Comparison of ENCODE assay signal across 18 cellular contexts in the genomic region with DNA sequence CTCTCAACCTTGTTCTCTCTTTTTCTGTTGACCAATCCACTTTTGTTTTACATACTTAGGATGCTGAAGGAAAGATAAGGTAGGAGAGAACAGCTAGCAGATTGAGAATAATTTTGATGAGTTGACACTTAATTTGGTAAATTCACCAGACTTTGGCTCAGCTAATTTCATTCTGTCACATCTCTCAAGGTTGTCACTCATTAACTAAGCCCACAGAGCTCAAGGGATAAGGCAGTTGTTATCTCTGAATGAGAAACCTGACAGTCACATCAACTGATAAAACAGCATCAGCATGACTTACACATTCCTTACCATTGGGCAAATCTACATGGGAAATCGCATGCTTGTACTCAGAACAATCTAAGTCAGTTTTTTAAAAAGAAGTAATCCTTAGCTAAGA.
A peak's percentile ranks its signal among the peaks of the same experiment; 100 is the strongest.
DNase-seq lines count a peak whose midpoint lies in the region; ATAC-seq, FAIRE-seq and TF ChIP-seq lines count a peak whose summit lies in the region.
"Had no signal": no experiment of that assay in that cellular context is flagged by ENCODE, and none has a peak within 500 bp of the region (broad histone marks: within the 10 kb centered on the region; RNA-seq: fewer than 3 reads in every experiment).

No MANE protein-coding gene starts in this region.

- no peaks in the 10 kb centered on the region for H3K27me3 ChIP-seq in HepG2 (ENCODE audit: control insufficient read depth in 1 of 2, insufficient read depth in 2 of 2, low read length in 2 of 2)
- H3K27me3 ChIP-seq in right lobe of liver: no peaks in the 10 kb centered on the region
- H3K27me3 ChIP-seq in hepatocyte: no peaks in the 10 kb centered on the region
- H3K27me3 ChIP-seq: BLaER1 treated with 17β-estradiol and CSF1 and Interleukin-3, amounts not matched to agents 10 nM and 100 nM had no signal

- H3K36me3 ChIP-seq in HepG2 (replicated peaks in 1 of 2; ENCODE audit: control insufficient read depth in 1 of 2, insufficient read depth in 2 of 2, low read length in 2 of 2) (no peaks in the 10 kb centered on the region), right lobe of liver (no peaks in the 10 kb centered on the region), hepatocyte (replicated peaks; ENCODE audit: insufficient read depth, low read depth) (no peaks in the 10 kb centered on the region)
- H3K36me3 ChIP-seq: BLaER1 treated with 17β-estradiol and CSF1 and Interleukin-3, amounts not matched to agents 10 nM and 100 nM had no signal

- H3K4me2 ChIP-seq in HepG2 (ENCODE audit: low read depth, low read length) (no peak overlapping the region), hepatocyte (no peak overlapping the region)
- H3K4me2 ChIP-seq: BLaER1 treated with 17β-estradiol and CSF1 and Interleukin-3, amounts not matched to agents 10 nM and 100 nM had no signal

- intact Hi-C loops in HepG2 (cut with micrococcal nuclease; ENCODE audit: unreplicated experiment) (no loop called here), right lobe of liver (cut with DNase I) (no loop called here)

- no peak for TF ChIP-seq EP300 in HepG2 (IDR thresholded peaks at IDR 0.05; ENCODE audit: low read depth in 2 of 2, low read length in 2 of 2)
- TF ChIP-seq EP300 in HepG2 (CRISPR knock-in tag; IDR thresholded peaks at IDR 0.05; ENCODE audit: borderline replicate concordance): no peak

- H3K9me3 ChIP-seq in HepG2 (ENCODE audit: low read length): no peaks in the 10 kb centered on the region
- H3K9me3 ChIP-seq in right lobe of liver: no peaks in the 10 kb centered on the region
- H3K9me3 ChIP-seq in hepatocyte (ENCODE audit: low read depth): no peaks in the 10 kb centered on the region
- H3K9me3 ChIP-seq: BLaER1 treated with 17β-estradiol and CSF1 and Interleukin-3, amounts not matched to agents 10 nM and 100 nM had no signal

- no peak for TF ChIP-seq RAD21 in HepG2 (CRISPR knock-in tag; IDR thresholded peaks at IDR 0.05)

- H3K27ac ChIP-seq in HepG2 (ENCODE audit: extremely low read length, insufficient read depth, low read length): no peak overlapping the region
- no peak overlapping the region for H3K27ac ChIP-seq in right lobe of liver
- H3K27ac ChIP-seq in hepatocyte: no peak overlapping the region
- H3K27ac ChIP-seq: BLaER1 treated with 17β-estradiol and CSF1 and Interleukin-3, amounts not matched to agents 10 nM and 100 nM; HL-60 had no signal

- in situ Hi-C loops in HepG2 (cut with HindIII; ENCODE audit: extremely low pct_ligation_motif_present, low pct_unique_long_range_greater_than_20kb) (no loop called here), GM13977 (cut with MboI; ENCODE audit: low pct_unique_long_range_greater_than_20kb, low sequenced_read_pairs, unreplicated experiment) (no loop called here)

- BruUV-seq in HepG2 (replicated peaks; lab: Mats Ljungman, UMichigan): no TSS peak

- POLR2A ChIA-PET in HepG2 (lab: Yijun Ruan, JAX): no interaction called here

- no peak for TF ChIP-seq CTCF in HepG2 (CRISPR knock-in tag; IDR thresholded peaks at IDR 0.05)
- TF ChIP-seq CTCF in right lobe of liver (IDR thresholded peaks at IDR 0.05): no peak
- no peak for TF ChIP-seq CTCF in hepatocyte (IDR thresholded peaks at IDR 0.05; ENCODE audit: poor library complexity)
- no peak for TF ChIP-seq CTCF in GM13977 (IDR thresholded peaks at IDR 0.05; ENCODE audit: extremely low read depth, insufficient read depth, missing control alignments)

- H3K4me3 Mint-ChIP-seq in activated T-cell treated with anti-CD3 and anti-CD28 coated beads, Interleukin-2, amount 50 U/mL, for 24 hours: no peak overlapping the region
- H3K4me3 Mint-ChIP-seq: CD4-positive, CD25-positive, alpha-beta regulatory T cell had no signal

- no peaks in the 10 kb centered on the region for H4K20me1 ChIP-seq in HepG2 (ENCODE audit: insufficient read depth, low read length)
- no peaks in the 10 kb centered on the region for H4K20me1 ChIP-seq in hepatocyte (ENCODE audit: insufficient read depth, poor library complexity, severe bottlenecking)
- H4K20me1 ChIP-seq: BLaER1 treated with 17β-estradiol and CSF1 and Interleukin-3, amounts not matched to agents 10 nM and 100 nM had no signal

- H3K4me3 ChIP-seq in HepG2 (replicated peaks in 1 of 3; ENCODE audit: insufficient read depth in 1 of 3, low read depth in 2 of 3, low read length in 3 of 3) (no peak overlapping the region), right lobe of liver (no peak overlapping the region), hepatocyte (no peak overlapping the region)
- H3K4me3 ChIP-seq: BLaER1 treated with 17β-estradiol and CSF1 and Interleukin-3, amounts not matched to agents 10 nM and 100 nM had no signal

- FAIRE-seq in HepG2 (lab: Jason Lieb, UNC): no peak
- FAIRE-seq: H54 had no signal

- WGBS in HepG2 (ENCODE audit: low lambda C conversion rate): 0% methylated on average over 1 of the region's 1 CpG
- WGBS in right lobe of liver (ENCODE audit: insufficient coverage, low coverage, low lambda C conversion rate, missing lambda C conversion rate): 35% methylated on average over 1 of the region's 1 CpG
- WGBS in hepatocyte (ENCODE audit: low lambda C conversion rate, missing lambda C conversion rate): 36% methylated on average over 1 of the region's 1 CpG

- H2AFZ ChIP-seq in HepG2 (ENCODE audit: low read length) (no peak overlapping the region), hepatocyte (no peak overlapping the region)

- no peaks in the 10 kb centered on the region for H3K36me3 Mint-ChIP-seq in activated T-cell treated with anti-CD3 and anti-CD28 coated beads, Interleukin-2, amount 50 U/mL, for 24 hours (ENCODE audit: low read depth)
- H3K36me3 Mint-ChIP-seq: CD4-positive, CD25-positive, alpha-beta regulatory T cell had no signal

- H3K9me2 ChIP-seq in hepatocyte (replicated peaks; ENCODE audit: insufficient read depth): no peaks in the 10 kb centered on the region

- no peak for ATAC-seq in HepG2
- ATAC-seq in right lobe of liver: no peak
- ATAC-seq: HCT116 had no signal

- TF ChIP-seq POLR2A in HepG2 (IDR thresholded peaks at IDR 0.05; ENCODE audit: insufficient read depth in 1 of 2, low read depth in 2 of 2, low read length in 2 of 2): no peak
- no peak for TF ChIP-seq POLR2A in right lobe of liver (IDR thresholded peaks at IDR 0.05)

- H3K79me2 ChIP-seq in HepG2 (ENCODE audit: insufficient read depth, low read length) (no peaks in the 10 kb centered on the region), hepatocyte (no peaks in the 10 kb centered on the region)

- H3K9ac ChIP-seq in HepG2 (ENCODE audit: insufficient read depth, low read depth, low read length): no peak overlapping the region
- H3K9ac ChIP-seq: BLaER1 treated with 17β-estradiol and CSF1 and Interleukin-3, amounts not matched to agents 10 nM and 100 nM had no signal

- H3K9me3 Mint-ChIP-seq in activated T-cell treated with anti-CD3 and anti-CD28 coated beads, Interleukin-2, amount 50 U/mL, for 24 hours: peaks cover 7% of the 10 kb centered on the region

- CTCF ChIA-PET in HepG2 (lab: Yijun Ruan, JAX; ENCODE audit: low intra/inter-chr PET ratio, low total read pairs): no interaction called here

- H3K4me1 Mint-ChIP-seq in activated T-cell treated with anti-CD3 and anti-CD28 coated beads, Interleukin-2, amount 50 U/mL, for 24 hours (ENCODE audit: low read depth): no peaks in the 10 kb centered on the region
- H3K4me1 Mint-ChIP-seq: CD4-positive, CD25-positive, alpha-beta regulatory T cell had no signal

- no peak for DNase-seq in HepG2 (ENCODE audit: low spot score)
- no peak for DNase-seq in right lobe of liver
- DNase-seq in amniotic epithelial cell (ENCODE audit: low read depth): peak; percentile 2
- DNase-seq in hepatocyte (ENCODE audit: low spot score): peak; percentile 18
- no peak for DNase-seq in HPDE6-E6E7 (ENCODE audit: extremely low spot score)
- no peak for DNase-seq in GM13977 (ENCODE audit: low spot score)
- DNase-seq in activated T-cell treated with anti-CD3 and anti-CD28 coated beads, Interleukin-2, amount 50 U/mL, for 24 hours: no peak
- DNase-seq: 8988T; ACHN; Calu3; CD4-positive, CD25-positive, alpha-beta regulatory T cell; DMS 273 treated with DMSO at 0.1 percent for 48 hours; DMS79 treated with DMSO at 0.1 percent for 48 hours; GDM1 had no signal

- H3K27ac Mint-ChIP-seq in activated T-cell treated with anti-CD3 and anti-CD28 coated beads, Interleukin-2, amount 50 U/mL, for 24 hours: no peak overlapping the region
- H3K27ac Mint-ChIP-seq: CD4-positive, CD25-positive, alpha-beta regulatory T cell had no signal

- H3K27me3 Mint-ChIP-seq in activated T-cell treated with anti-CD3 and anti-CD28 coated beads, Interleukin-2, amount 50 U/mL, for 24 hours: no peaks in the 10 kb centered on the region
- H3K27me3 Mint-ChIP-seq: CD4-positive, CD25-positive, alpha-beta regulatory T cell had no signal

- no peaks in the 10 kb centered on the region for H3K4me1 ChIP-seq in HepG2 (ENCODE audit: insufficient read depth, low read length)
- H3K4me1 ChIP-seq in right lobe of liver: no peaks in the 10 kb centered on the region
- no peaks in the 10 kb centered on the region for H3K4me1 ChIP-seq in hepatocyte (ENCODE audit: insufficient read depth)
- H3K4me1 ChIP-seq: BLaER1 treated with 17β-estradiol and CSF1 and Interleukin-3, amounts not matched to agents 10 nM and 100 nM had no signal

TF ChIP-seq in HepG2, 621 proteins besides CTCF, POLR2A, EP300 and RAD21 (continues in another document):
- TF ChIP-seq MAFK (conservative IDR thresholded peaks at IDR 0.05 in 1 of 2, IDR thresholded peaks at IDR 0.05 in 1 of 2; ENCODE audit: low read length in 2 of 2): peak; percentile 89 to 93

Comparison
In these comparisons a context has a peak if more than half of its experiments do, and no peak if none do; other contexts are left out.
1. DNase-seq: peak in amniotic epithelial cell (single experiment) and hepatocyte (single experiment); none in HepG2 (single experiment), right lobe of liver (0 of 3), HPDE6-E6E7 (single experiment), GM13977 (single experiment) and activated T-cell treated with anti-CD3 and anti-CD28 coated beads, Interleukin-2, amount 50 U/mL, for 24 hours (single experiment).